ENCODE assay signal across 8 cellular contexts in genomic region chr9:109012876-109013677, GRCh38. TPM values are rescaled to one million over a fixed set of nuclear protein-coding genes. Genes with fewer than 3 reads are reported as not detected.
DNase-seq lines count a peak whose midpoint lies in the region; ATAC-seq and TF ChIP-seq lines count a peak whose summit lies in the region.

A gene with protein sequence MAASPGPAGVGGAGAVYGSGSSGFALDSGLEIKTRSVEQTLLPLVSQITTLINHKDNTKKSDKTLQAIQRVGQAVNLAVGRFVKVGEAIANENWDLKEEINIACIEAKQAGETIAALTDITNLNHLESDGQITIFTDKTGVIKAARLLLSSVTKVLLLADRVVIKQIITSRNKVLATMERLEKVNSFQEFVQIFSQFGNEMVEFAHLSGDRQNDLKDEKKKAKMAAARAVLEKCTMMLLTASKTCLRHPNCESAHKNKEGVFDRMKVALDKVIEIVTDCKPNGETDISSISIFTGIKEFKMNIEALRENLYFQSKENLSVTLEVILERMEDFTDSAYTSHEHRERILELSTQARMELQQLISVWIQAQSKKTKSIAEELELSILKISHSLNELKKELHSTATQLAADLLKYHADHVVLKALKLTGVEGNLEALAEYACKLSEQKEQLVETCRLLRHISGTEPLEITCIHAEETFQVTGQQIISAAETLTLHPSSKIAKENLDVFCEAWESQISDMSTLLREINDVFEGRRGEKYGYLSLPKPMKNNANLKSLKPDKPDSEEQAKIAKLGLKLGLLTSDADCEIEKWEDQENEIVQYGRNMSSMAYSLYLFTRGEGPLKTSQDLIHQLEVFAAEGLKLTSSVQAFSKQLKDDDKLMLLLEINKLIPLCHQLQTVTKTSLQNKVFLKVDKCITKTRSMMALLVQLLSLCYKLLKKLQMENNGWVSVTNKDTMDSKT (minus strand): TSS chr9:109013499. CDS start chr9:109013442, 57 bp downstream.

- in situ Hi-C loops in GM18951 (cut with MboI; ENCODE audit: low sequenced_read_pairs, unreplicated experiment) = no loop called here

- TF ChIP-seq POLR2A in GM18951 (IDR thresholded peaks at IDR 0.05; ENCODE audit: extremely low read depth, insufficient read depth, insufficient read length) = peak; percentile 81

- ATAC-seq in HG03159 (IDR thresholded peaks at IDR 0.05; ENCODE audit: unreplicated experiment) = peak; percentile 64
- peak; percentile 97 to 98 for ATAC-seq in lower lobe of right lung

- no peaks in the 10 kb centered on the region for H3K27me3 ChIP-seq in dorsolateral prefrontal cortex
- no peaks in the 10 kb centered on the region for H3K27me3 ChIP-seq in lower lobe of right lung (ENCODE audit: low read depth)

- H3K36me3 ChIP-seq in lower lobe of right lung = no peaks in the 10 kb centered on the region

- intact Hi-C loops in dorsolateral prefrontal cortex (cut with DNase I) = loop anchor here (2.0 to 5.0 kb wide), 3 partner anchors 46 to 106 kb away; partner anchors contain the start of gene TMEM245 (in 2 of the 2)
- intact Hi-C loops in lower lobe of right lung (cut with DNase I) = no loop called here

- TF ChIP-seq CTCF in AG09309 (IDR thresholded peaks at IDR 0.05; ENCODE audit: control insufficient read depth, insufficient read depth, low read depth, low read length, missing control alignments) = no peak
- TF ChIP-seq CTCF in dorsolateral prefrontal cortex (IDR thresholded peaks at IDR 0.05 in 54 of 56, conservative IDR thresholded peaks at IDR 0.05 in 2 of 56; ENCODE audit: low read depth in 1 of 56, partially characterized antibody in 56 of 56) = peak in 13 of 56 donors; percentile 9 to 49 (median 15)
- TF ChIP-seq CTCF in lower lobe of right lung (IDR thresholded peaks at IDR 0.05) = no peak

- H3K27ac ChIP-seq in dorsolateral prefrontal cortex (peak within 1 kb of the TSS; percentile 26 to 95 (median 86)), lower lobe of right lung (peak within 1 kb of the TSS; percentile 87)

- H3K4me1 ChIP-seq in lower lobe of right lung = peaks cover 55% of the 10 kb centered on the region

- DNase-seq in AG09309 (ENCODE audit: low read depth) (no peak), NCI-H345 treated with DMSO at 0.1 percent for 48 hours (lab: John Stamatoyannopoulos, UW; ENCODE audit: unreplicated experiment) (peak; percentile 74), dorsolateral prefrontal cortex (peak; percentile 83 to 92 (median 85)), lower lobe of right lung (peak; percentile 95)
- peak; percentile 90 to 91 for DNase-seq in activated CD4-positive, alpha-beta T cell treated with anti-CD3 and anti-CD28 coated beads, Interleukin-2, amount 50 U/mL, for 48 hours
- DNase-seq in stimulated activated CD4-positive, alpha-beta T cell treated with anti-CD3 and anti-CD28 coated beads, TNF-alpha, amount 100 ng/mL, for 4 hours (ENCODE audit: low read depth in 3 of 3) = peak; percentile 62 to 74 (median 73)

- H3K4me3 ChIP-seq in AG09309 (ENCODE audit: control insufficient read depth, low read depth, low read length) (peak within 1 kb of the TSS; percentile 81), dorsolateral prefrontal cortex (peak within 1 kb of the TSS; percentile 59 to 99 (median 88)), lower lobe of right lung (peak within 1 kb of the TSS; percentile 87)

- no peaks in the 10 kb centered on the region for H3K9me3 ChIP-seq in lower lobe of right lung

RNA-seq across cellular contexts. Expression of the gene that starts here (rescaled TPM):
- 10 to 100 TPM in 119 of 120 experiments, 1 to 10 TPM in 1; 7.8 to 37.8 (median 17.6) TPM for total RNA-seq in dorsolateral prefrontal cortex
- total RNA-seq in lower lobe of right lung = 35.2 TPM
